ENCODE assay signal across 9 cellular contexts in the genomic region with DNA sequence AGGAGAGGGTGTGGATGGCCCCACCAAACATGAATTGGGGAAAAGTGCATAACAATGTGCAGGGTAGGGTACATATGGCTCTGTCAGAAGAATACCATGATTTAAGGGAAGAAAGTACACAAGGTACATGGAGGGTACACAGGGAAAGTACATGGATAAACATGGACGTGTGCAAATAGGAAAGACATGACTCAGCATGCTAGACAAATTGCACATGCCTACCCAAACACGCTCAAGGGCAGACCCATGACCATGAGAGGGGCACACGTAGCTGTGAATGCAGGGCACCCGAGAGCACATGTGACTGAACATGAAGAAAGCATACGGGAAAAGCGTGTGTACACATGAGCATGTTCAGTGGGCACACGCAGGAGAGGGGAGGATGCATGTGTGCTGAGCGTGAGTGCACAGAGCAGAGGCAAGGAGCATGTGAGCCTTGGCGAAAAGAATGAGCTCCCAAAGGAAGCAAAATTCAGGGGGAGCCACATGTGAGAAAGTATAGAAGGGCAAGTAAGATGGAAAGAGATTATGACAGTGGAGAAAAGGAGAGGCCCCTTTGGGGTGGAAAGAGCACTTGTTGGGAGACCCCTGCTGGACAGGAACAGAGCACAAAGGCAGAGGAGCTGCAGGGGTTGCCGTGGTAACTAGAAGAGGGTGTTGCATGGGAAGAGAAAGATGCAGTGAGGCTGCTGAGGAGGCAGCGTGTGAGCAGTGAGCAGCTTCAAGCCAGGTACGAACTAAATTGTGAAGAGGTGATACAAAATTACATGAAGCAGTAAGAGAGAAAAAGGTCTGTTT. TPM values are rescaled to one million over a fixed set of nuclear protein-coding genes. Genes with fewer than 3 reads are reported as not detected.
DNase-seq lines count a peak whose midpoint lies in the region; ATAC-seq lines count a peak whose summit lies in the region.
"Had no signal": no experiment of that assay in that cellular context is flagged by ENCODE, and none has a peak within 500 bp of the region (broad histone marks: within the 10 kb centered on the region; RNA-seq: fewer than 3 reads in every experiment).

No MANE protein-coding gene starts in this region.

- H3K4me1 Mint-ChIP-seq in activated CD8-positive, alpha-beta T cell treated with anti-CD3 and anti-CD28 coated beads, Interleukin-2, amount 10 ng/mL, durations not matched to agents 7 days and 5 days (ENCODE audit: low read depth): no peaks in the 10 kb centered on the region
- peaks cover 4 to 9% (median 7%) of the 10 kb centered on the region in 3 donors for H3K4me1 Mint-ChIP-seq in naive B cell

- ATAC-seq in activated CD8-positive, alpha-beta T cell treated with anti-CD3 and anti-CD28 coated beads, Interleukin-2, amount 10 ng/mL, durations not matched to agents 7 days and 5 days: peak; percentile 27
- ATAC-seq in naive B cell (ENCODE audit: low read depth in 2 of 2) (peak; percentile 20 to 39), GM18519 (IDR thresholded peaks at IDR 0.05; ENCODE audit: low FRiP score, unreplicated experiment) (no peak)
- ATAC-seq: gastrocnemius medialis had no signal

- in situ Hi-C loops in KBM-7 (cut with MboI; ENCODE audit: low pct_unique_long_range_greater_than_20kb, low sequenced_read_pairs): no loop called here

- H3K36me3 Mint-ChIP-seq in activated CD8-positive, alpha-beta T cell treated with anti-CD3 and anti-CD28 coated beads, Interleukin-2, amount 10 ng/mL, durations not matched to agents 7 days and 5 days (ENCODE audit: low read depth): no peaks in the 10 kb centered on the region
- peaks cover 7 to 57% of the 10 kb centered on the region in 2 donors for H3K36me3 Mint-ChIP-seq in naive B cell

- no peak overlapping the region for H3K27ac Mint-ChIP-seq in activated CD8-positive, alpha-beta T cell treated with anti-CD3 and anti-CD28 coated beads, Interleukin-2, amount 10 ng/mL, durations not matched to agents 7 days and 5 days
- peak overlapping the region in 3 of 6 donors; percentile 48 to 77 (median 59) for H3K27ac Mint-ChIP-seq in naive B cell

- H3K9me3 Mint-ChIP-seq in activated CD8-positive, alpha-beta T cell treated with anti-CD3 and anti-CD28 coated beads, Interleukin-2, amount 10 ng/mL, durations not matched to agents 7 days and 5 days (ENCODE audit: insufficient read depth): no peaks in the 10 kb centered on the region
- H3K9me3 Mint-ChIP-seq in naive B cell: no peaks in the 10 kb centered on the region

- CTCF ChIA-PET in activated CD8-positive, alpha-beta T cell treated with anti-CD3 and anti-CD28 coated beads, Interleukin-2, amount 10 ng/mL, durations not matched to agents 7 days and 5 days (lab: Charles Lee): no interaction called here

- POLR2A ChIA-PET in activated CD8-positive, alpha-beta T cell treated with anti-CD3 and anti-CD28 coated beads, Interleukin-2, amount 10 ng/mL, durations not matched to agents 7 days and 5 days (lab: Charles Lee): interaction anchor here (0.5 kb wide), 1 partner anchor 23 kb away, joined by 3 read pairs; no protein-coding TSS in a partner anchor

- H3K27me3 Mint-ChIP-seq in activated CD8-positive, alpha-beta T cell treated with anti-CD3 and anti-CD28 coated beads, Interleukin-2, amount 10 ng/mL, durations not matched to agents 7 days and 5 days (ENCODE audit: low read depth): peaks cover 3% of the 10 kb centered on the region
- no peaks in the 10 kb centered on the region for H3K27me3 Mint-ChIP-seq in naive B cell

- H3K4me3 Mint-ChIP-seq in activated CD8-positive, alpha-beta T cell treated with anti-CD3 and anti-CD28 coated beads, Interleukin-2, amount 10 ng/mL, durations not matched to agents 7 days and 5 days: no peak overlapping the region
- H3K4me3 Mint-ChIP-seq in naive B cell: no peak overlapping the region

- DNase-seq in NCI-H2171 treated with DMSO at 0.1 percent for 48 hours (lab: John Stamatoyannopoulos, UW) (peak; percentile 52), NCI-H2171 (lab: John Stamatoyannopoulos, UW) (no peak), KBM-7 (peak; percentile 54), naive B cell (no peak), NCI-H187 treated with DMSO at 0.1 percent for 48 hours (lab: John Stamatoyannopoulos, UW) (no peak), SW480 (ENCODE audit: low spot score) (no peak)
- no peak for DNase-seq in activated CD8-positive, alpha-beta T cell treated with anti-CD3 and anti-CD28 coated beads, Interleukin-2, amount 10 ng/mL, durations not matched to agents 7 days and 5 days
- DNase-seq: gastrocnemius medialis had no signal

RNA-seq across cellular contexts. Expression of a gene that starts 17.8 kb away (rescaled TPM):
- total RNA-seq in activated CD8-positive, alpha-beta T cell treated with anti-CD3 and anti-CD28 coated beads, Interleukin-2, amount 10 ng/mL, durations not matched to agents 7 days and 5 days: not detected
- under 1 TPM in 2 of 6 donors, not detected in 4; 0.15 to 0.17 TPM for polyA plus RNA-seq in naive B cell (ENCODE audit: low read depth in 6 of 6)
- total RNA-seq: gastrocnemius medialis had no signal

RNA-seq across cellular contexts. Expression of a gene that starts 30.2 kb away (rescaled TPM):
- total RNA-seq in activated CD8-positive, alpha-beta T cell treated with anti-CD3 and anti-CD28 coated beads, Interleukin-2, amount 10 ng/mL, durations not matched to agents 7 days and 5 days: 1 to 10 TPM; 3.2 to 3.7 TPM
- 10 to 100 TPM in 1 of 6 donors, 1 to 10 TPM in 4, not detected in 1; 4.1 to 11.3 (median 4.6) TPM for polyA plus RNA-seq in naive B cell (ENCODE audit: low read depth in 6 of 6)

RNA-seq across cellular contexts. Expression of a gene that starts 43.2 kb away (rescaled TPM):
- total RNA-seq in activated CD8-positive, alpha-beta T cell treated with anti-CD3 and anti-CD28 coated beads, Interleukin-2, amount 10 ng/mL, durations not matched to agents 7 days and 5 days: not detected
- polyA plus RNA-seq in naive B cell (ENCODE audit: low read depth in 6 of 6): not detected

RNA-seq across cellular contexts. Expression of a gene that starts 54.1 kb away (rescaled TPM):
- not detected for total RNA-seq in activated CD8-positive, alpha-beta T cell treated with anti-CD3 and anti-CD28 coated beads, Interleukin-2, amount 10 ng/mL, durations not matched to agents 7 days and 5 days
- polyA plus RNA-seq in naive B cell (ENCODE audit: low read depth in 6 of 6): not detected
- total RNA-seq: gastrocnemius medialis had no signal

Comparison
In these comparisons a context has a peak if more than half of its experiments do, and no peak if none do; other contexts are left out.
1. DNase-seq: peak in NCI-H2171 treated with DMSO at 0.1 percent for 48 hours (single experiment) and KBM-7 (single experiment); none in NCI-H2171 (single experiment), activated CD8-positive, alpha-beta T cell treated with anti-CD3 and anti-CD28 coated beads, Interleukin-2, amount 10 ng/mL, durations not matched to agents 7 days and 5 days (single experiment), naive B cell (single experiment), NCI-H187 treated with DMSO at 0.1 percent for 48 hours (single experiment) and SW480 (single experiment).